1 cellular context compared by ENCODE assay signal in genomic region chr1:117615474-117615873, GRCh38.
TF ChIP-seq lines count a peak whose summit lies in the region.

No MANE protein-coding gene starts in this region.

TF ChIP-seq in HepG2, 621 proteins besides CTCF, POLR2A, EP300 and RAD21 (continued from another document):
- TF ChIP-seq PRDM15 (CRISPR knock-in tag; IDR thresholded peaks at IDR 0.05): no peak
- no peak for TF ChIP-seq ZNF121 (CRISPR knock-in tag; IDR thresholded peaks at IDR 0.05)
- TF ChIP-seq WIZ (CRISPR knock-in tag; IDR thresholded peaks at IDR 0.05): no peak
- TF ChIP-seq NR1H2 (CRISPR knock-in tag; IDR thresholded peaks at IDR 0.05; ENCODE audit: borderline replicate concordance, low read depth): no peak
